ENCODE assay signal across 1 cellular context in genomic region chr12:55738113-55739024, GRCh38.
TF ChIP-seq lines count a peak whose summit lies in the region.

No MANE protein-coding gene starts in this region.

TF ChIP-seq in K562, 482 proteins besides CTCF, POLR2A, EP300 and RAD21 (continues in another document):
- no peak for TF ChIP-seq KLF13 (tag; IDR thresholded peaks at IDR 0.05; ENCODE audit: borderline replicate concordance, low read depth)
- no peak for TF ChIP-seq TAL1 (IDR thresholded peaks at IDR 0.05)
- TF ChIP-seq, protein P1, sequence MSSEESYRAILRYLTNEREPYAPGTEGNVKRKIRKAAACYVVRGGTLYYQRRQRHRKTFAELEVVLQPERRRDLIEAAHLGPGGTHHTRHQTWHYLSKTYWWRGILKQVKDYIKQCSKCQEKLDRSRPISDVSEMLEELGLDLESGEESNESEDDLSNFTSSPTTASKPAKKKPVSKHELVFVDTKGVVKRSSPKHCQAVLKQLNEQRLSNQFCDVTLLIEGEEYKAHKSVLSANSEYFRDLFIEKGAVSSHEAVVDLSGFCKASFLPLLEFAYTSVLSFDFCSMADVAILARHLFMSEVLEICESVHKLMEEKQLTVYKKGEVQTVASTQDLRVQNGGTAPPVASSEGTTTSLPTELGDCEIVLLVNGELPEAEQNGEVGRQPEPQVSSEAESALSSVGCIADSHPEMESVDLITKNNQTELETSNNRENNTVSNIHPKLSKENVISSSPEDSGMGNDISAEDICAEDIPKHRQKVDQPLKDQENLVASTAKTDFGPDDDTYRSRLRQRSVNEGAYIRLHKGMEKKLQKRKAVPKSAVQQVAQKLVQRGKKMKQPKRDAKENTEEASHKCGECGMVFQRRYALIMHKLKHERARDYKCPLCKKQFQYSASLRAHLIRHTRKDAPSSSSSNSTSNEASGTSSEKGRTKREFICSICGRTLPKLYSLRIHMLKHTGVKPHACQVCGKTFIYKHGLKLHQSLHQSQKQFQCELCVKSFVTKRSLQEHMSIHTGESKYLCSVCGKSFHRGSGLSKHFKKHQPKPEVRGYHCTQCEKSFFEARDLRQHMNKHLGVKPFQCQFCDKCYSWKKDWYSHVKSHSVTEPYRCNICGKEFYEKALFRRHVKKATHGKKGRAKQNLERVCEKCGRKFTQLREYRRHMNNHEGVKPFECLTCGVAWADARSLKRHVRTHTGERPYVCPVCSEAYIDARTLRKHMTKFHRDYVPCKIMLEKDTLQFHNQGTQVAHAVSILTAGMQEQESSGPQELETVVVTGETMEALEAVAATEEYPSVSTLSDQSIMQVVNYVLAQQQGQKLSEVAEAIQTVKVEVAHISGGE (CRISPR knock-in tag; IDR thresholded peaks at IDR 0.05) = no peak
- TF ChIP-seq ZFP36 (IDR thresholded peaks at IDR 0.05; ENCODE audit: low read depth, low read length, partially characterized antibody) = no peak
- TF ChIP-seq DEAF1 (CRISPR knock-in tag; IDR thresholded peaks at IDR 0.05) = peak; percentile 85
- no peak for TF ChIP-seq ZBTB8A (IDR thresholded peaks at IDR 0.05; ENCODE audit: partially characterized antibody)
- no peak for TF ChIP-seq BRF1 (IDR thresholded peaks at IDR 0.05; ENCODE audit: borderline replicate concordance, extremely low read depth, insufficient read length)
- TF ChIP-seq C11orf30 (IDR thresholded peaks at IDR 0.05; ENCODE audit: low read depth) = peak; percentile 95
- TF ChIP-seq ZEB2 (IDR thresholded peaks at IDR 0.05) = no peak
- TF ChIP-seq ZNF263 (CRISPR knock-in tag; IDR thresholded peaks at IDR 0.05; ENCODE audit: borderline replicate concordance) = no peak
- TF ChIP-seq L3MBTL2 (IDR thresholded peaks at IDR 0.05) = no peak
- no peak for TF ChIP-seq PHTF2 (CRISPR knock-in tag; IDR thresholded peaks at IDR 0.05)
- TF ChIP-seq MAFG (tag; conservative IDR thresholded peaks at IDR 0.05) = peak; percentile 91
- TF ChIP-seq ZHX1 (conservative IDR thresholded peaks at IDR 0.05; ENCODE audit: low read length) = no peak
- no peak for TF ChIP-seq ZBTB5 (IDR thresholded peaks at IDR 0.05)
- 0 out of 2 replicates have a peak, but pooled peaks have one; percentile 12 for TF ChIP-seq ATF7 (IDR thresholded peaks at IDR 0.05)
- peak in 1 of 2 experiments; percentile 66; a peak in 1 of 4 replicates for TF ChIP-seq CSDE1 (IDR thresholded peaks at IDR 0.05)
- TF ChIP-seq PKNOX1 (IDR thresholded peaks at IDR 0.05) = peak; percentile 85
- TF ChIP-seq BCL6 (CRISPR knock-in tag; IDR thresholded peaks at IDR 0.05) = no peak
- TF ChIP-seq GTF3C2 (IDR thresholded peaks at IDR 0.05; ENCODE audit: borderline replicate concordance, extremely low read depth, insufficient read length) = no peak
- no peak for TF ChIP-seq PCBP2 (IDR thresholded peaks at IDR 0.05; ENCODE audit: low read depth, low read length, poor library complexity, severe bottlenecking)
- peak; percentile 95 for TF ChIP-seq RFX1 (IDR thresholded peaks at IDR 0.05)
- 0 out of 2 replicates have a peak, but pooled peaks have one; percentile 25 for TF ChIP-seq MXI1 (IDR thresholded peaks at IDR 0.05; ENCODE audit: low read depth, low read length)
- peak; percentile 21; the same call in 1 of the 2 replicates for TF ChIP-seq PHF8 (IDR thresholded peaks at IDR 0.05; ENCODE audit: borderline replicate concordance, low read length)
- TF ChIP-seq, protein P2, sequence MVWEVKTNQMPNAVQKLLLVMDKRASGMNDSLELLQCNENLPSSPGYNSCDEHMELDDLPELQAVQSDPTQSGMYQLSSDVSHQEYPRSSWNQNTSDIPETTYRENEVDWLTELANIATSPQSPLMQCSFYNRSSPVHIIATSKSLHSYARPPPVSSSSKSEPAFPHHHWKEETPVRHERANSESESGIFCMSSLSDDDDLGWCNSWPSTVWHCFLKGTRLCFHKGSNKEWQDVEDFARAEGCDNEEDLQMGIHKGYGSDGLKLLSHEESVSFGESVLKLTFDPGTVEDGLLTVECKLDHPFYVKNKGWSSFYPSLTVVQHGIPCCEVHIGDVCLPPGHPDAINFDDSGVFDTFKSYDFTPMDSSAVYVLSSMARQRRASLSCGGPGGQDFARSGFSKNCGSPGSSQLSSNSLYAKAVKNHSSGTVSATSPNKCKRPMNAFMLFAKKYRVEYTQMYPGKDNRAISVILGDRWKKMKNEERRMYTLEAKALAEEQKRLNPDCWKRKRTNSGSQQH (CRISPR knock-in tag; IDR thresholded peaks at IDR 0.05) = no peak
- TF ChIP-seq MECOM (CRISPR knock-in tag; IDR thresholded peaks at IDR 0.05) = no peak
- no peak for TF ChIP-seq KAT2B (IDR thresholded peaks at IDR 0.05; ENCODE audit: low read depth, low read length)
- TF ChIP-seq SREBF2 (CRISPR knock-in tag; IDR thresholded peaks at IDR 0.05) = no peak
- TF ChIP-seq, protein P3, sequence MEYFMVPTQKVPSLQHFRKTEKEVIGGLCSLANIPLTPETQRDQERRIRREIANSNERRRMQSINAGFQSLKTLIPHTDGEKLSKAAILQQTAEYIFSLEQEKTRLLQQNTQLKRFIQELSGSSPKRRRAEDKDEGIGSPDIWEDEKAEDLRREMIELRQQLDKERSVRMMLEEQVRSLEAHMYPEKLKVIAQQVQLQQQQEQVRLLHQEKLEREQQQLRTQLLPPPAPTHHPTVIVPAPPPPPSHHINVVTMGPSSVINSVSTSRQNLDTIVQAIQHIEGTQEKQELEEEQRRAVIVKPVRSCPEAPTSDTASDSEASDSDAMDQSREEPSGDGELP (CRISPR knock-in tag; IDR thresholded peaks at IDR 0.05; ENCODE audit: borderline replicate concordance) = peak; percentile 36; the same call in 1 of the 2 replicates
- TF ChIP-seq ZNF431 (CRISPR knock-in tag; IDR thresholded peaks at IDR 0.05) = no peak
- TF ChIP-seq, protein P4, sequence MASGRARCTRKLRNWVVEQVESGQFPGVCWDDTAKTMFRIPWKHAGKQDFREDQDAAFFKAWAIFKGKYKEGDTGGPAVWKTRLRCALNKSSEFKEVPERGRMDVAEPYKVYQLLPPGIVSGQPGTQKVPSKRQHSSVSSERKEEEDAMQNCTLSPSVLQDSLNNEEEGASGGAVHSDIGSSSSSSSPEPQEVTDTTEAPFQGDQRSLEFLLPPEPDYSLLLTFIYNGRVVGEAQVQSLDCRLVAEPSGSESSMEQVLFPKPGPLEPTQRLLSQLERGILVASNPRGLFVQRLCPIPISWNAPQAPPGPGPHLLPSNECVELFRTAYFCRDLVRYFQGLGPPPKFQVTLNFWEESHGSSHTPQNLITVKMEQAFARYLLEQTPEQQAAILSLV (tag; IDR thresholded peaks at IDR 0.05) = no peak
- TF ChIP-seq HDAC6 (IDR thresholded peaks at IDR 0.05; ENCODE audit: low read depth, low read length) = no peak
- TF ChIP-seq BMI1 (IDR thresholded peaks at IDR 0.05; ENCODE audit: low read length) = peak; percentile 70; the same call in 1 of the 2 replicates
- no peak for TF ChIP-seq WHSC1 (IDR thresholded peaks at IDR 0.05; ENCODE audit: low read length)
- peak; percentile 82 for TF ChIP-seq MAFK (IDR thresholded peaks at IDR 0.05; ENCODE audit: low read length)
- peak; percentile 68; the same call in 1 of the 2 replicates for TF ChIP-seq SMC3 (conservative IDR thresholded peaks at IDR 0.05; ENCODE audit: insufficient read depth, low read depth, low read length)
- TF ChIP-seq, protein P5, sequence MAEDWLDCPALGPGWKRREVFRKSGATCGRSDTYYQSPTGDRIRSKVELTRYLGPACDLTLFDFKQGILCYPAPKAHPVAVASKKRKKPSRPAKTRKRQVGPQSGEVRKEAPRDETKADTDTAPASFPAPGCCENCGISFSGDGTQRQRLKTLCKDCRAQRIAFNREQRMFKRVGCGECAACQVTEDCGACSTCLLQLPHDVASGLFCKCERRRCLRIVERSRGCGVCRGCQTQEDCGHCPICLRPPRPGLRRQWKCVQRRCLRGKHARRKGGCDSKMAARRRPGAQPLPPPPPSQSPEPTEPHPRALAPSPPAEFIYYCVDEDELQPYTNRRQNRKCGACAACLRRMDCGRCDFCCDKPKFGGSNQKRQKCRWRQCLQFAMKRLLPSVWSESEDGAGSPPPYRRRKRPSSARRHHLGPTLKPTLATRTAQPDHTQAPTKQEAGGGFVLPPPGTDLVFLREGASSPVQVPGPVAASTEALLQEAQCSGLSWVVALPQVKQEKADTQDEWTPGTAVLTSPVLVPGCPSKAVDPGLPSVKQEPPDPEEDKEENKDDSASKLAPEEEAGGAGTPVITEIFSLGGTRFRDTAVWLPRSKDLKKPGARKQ (CRISPR knock-in tag; IDR thresholded peaks at IDR 0.05) = no peak
- TF ChIP-seq ARID3A (IDR thresholded peaks at IDR 0.05; ENCODE audit: borderline replicate concordance, low read depth, low read length) = no peak
- no peak for TF ChIP-seq SMAD1 (IDR thresholded peaks at IDR 0.05; ENCODE audit: low read depth, low read length, partially characterized antibody)
- TF ChIP-seq NFIC (IDR thresholded peaks at IDR 0.05) = peak; percentile 96
- TF ChIP-seq RHOXF2B (CRISPR knock-in tag; conservative IDR thresholded peaks at IDR 0.05) = no peak
